Comparison of ENCODE assay signal across 17 cellular contexts in genomic region chr2:208142255-208142924, GRCh38. TPM values are rescaled to one million over a fixed set of nuclear protein-coding genes. Genes with fewer than 3 reads are reported as not detected.
DNase-seq lines count a peak whose midpoint lies in the region; ATAC-seq, FAIRE-seq and TF ChIP-seq lines count a peak whose summit lies in the region.
"Had no signal": no experiment of that assay in that cellular context is flagged by ENCODE, and none has a peak within 500 bp of the region (broad histone marks: within the 10 kb centered on the region; RNA-seq: fewer than 3 reads in every experiment).

No MANE protein-coding gene starts in this region.

- FAIRE-seq in frontal cortex (lab: Jason Lieb, UNC), result no peak
- FAIRE-seq: A549 had no signal

- DNase-seq in NCI-H2171 treated with DMSO at 0.1 percent for 48 hours (lab: John Stamatoyannopoulos, UW), result peak; percentile 58
- no peak for DNase-seq in NCI-H2171 (lab: John Stamatoyannopoulos, UW)
- peak; percentile 12 to 27 for DNase-seq in NCI-H446 (lab: John Stamatoyannopoulos, UW)
- DNase-seq in epithelial cell of esophagus (ENCODE audit: low read depth), result peak; percentile 49
- DNase-seq in type B pancreatic cell (ENCODE audit: extremely low spot score, unreplicated experiment), result no peak
- no peak for DNase-seq in frontal cortex (ENCODE audit: low spot score in 2 of 2)
- no peak for DNase-seq in activated T-cell treated with anti-CD3 and anti-CD28 coated beads, Interleukin-2, amount 50 U/mL, for 72 hours
- DNase-seq: activated B cell treated with CpG ODN at 0.5 μM for 24 hours, activated gamma-delta T cell, colonic mucosa, heart right ventricle, MM.1S, right cardiac atrium, upper lobe of left lung had no signal

- peak overlapping the region; percentile 16 for H3K27ac Mint-ChIP-seq in type B pancreatic cell
- H3K27ac Mint-ChIP-seq in activated T-cell treated with anti-CD3 and anti-CD28 coated beads, Interleukin-2, amount 50 U/mL, for 72 hours, result no peak overlapping the region
- H3K27ac Mint-ChIP-seq: activated B cell treated with CpG ODN at 0.5 μM for 24 hours had no signal

- H3K27me3 Mint-ChIP-seq in type B pancreatic cell, result no peaks in the 10 kb centered on the region
- H3K27me3 Mint-ChIP-seq in activated T-cell treated with anti-CD3 and anti-CD28 coated beads, Interleukin-2, amount 50 U/mL, for 72 hours (ENCODE audit: low read depth), result peaks cover 4% of the 10 kb centered on the region

- H3K9me3 Mint-ChIP-seq in type B pancreatic cell, result peaks cover 7% of the 10 kb centered on the region
- peaks cover 0 to 3% of the 10 kb centered on the region in 2 donors for H3K9me3 Mint-ChIP-seq in activated T-cell treated with anti-CD3 and anti-CD28 coated beads, Interleukin-2, amount 50 U/mL, for 72 hours

- no peak for ATAC-seq in GM19397 (IDR thresholded peaks at IDR 0.05; ENCODE audit: unreplicated experiment)
- no peak for ATAC-seq in activated T-cell treated with anti-CD3 and anti-CD28 coated beads, Interleukin-2, amount 50 U/mL, for 72 hours (replicated peaks in 1 of 2)
- ATAC-seq: A549, heart right ventricle, right cardiac atrium had no signal

- H3K36me3 Mint-ChIP-seq in type B pancreatic cell, result no peaks in the 10 kb centered on the region
- H3K36me3 Mint-ChIP-seq in activated T-cell treated with anti-CD3 and anti-CD28 coated beads, Interleukin-2, amount 50 U/mL, for 72 hours (ENCODE audit: insufficient read depth in 2 of 2), result peaks cover 0 to 2% of the 10 kb centered on the region in 2 donors

- peak overlapping the region; percentile 4 for H3K4me3 Mint-ChIP-seq in type B pancreatic cell
- no peak overlapping the region for H3K4me3 Mint-ChIP-seq in activated T-cell treated with anti-CD3 and anti-CD28 coated beads, Interleukin-2, amount 50 U/mL, for 72 hours
- H3K4me3 Mint-ChIP-seq: activated B cell treated with CpG ODN at 0.5 μM for 24 hours had no signal

- peaks cover 11% of the 10 kb centered on the region for H3K4me1 Mint-ChIP-seq in type B pancreatic cell (ENCODE audit: unreplicated experiment)
- H3K4me1 Mint-ChIP-seq in activated T-cell treated with anti-CD3 and anti-CD28 coated beads, Interleukin-2, amount 50 U/mL, for 72 hours (ENCODE audit: low read depth), result no peaks in the 10 kb centered on the region
- H3K4me1 Mint-ChIP-seq: activated B cell treated with CpG ODN at 0.5 μM for 24 hours had no signal

- TF ChIP-seq CTCF in epithelial cell of esophagus (IDR thresholded peaks at IDR 0.05; ENCODE audit: insufficient read depth, low read depth, low read length, missing control alignments) (no peak), type B pancreatic cell (conservative IDR thresholded peaks at IDR 0.05) (no peak)

- H3K4me3 ChIP-seq in epithelial cell of esophagus (ENCODE audit: low read length), result no peak overlapping the region
- H3K4me3 ChIP-seq: A549, colonic mucosa, heart right ventricle, lung, upper lobe of left lung had no signal

RNA-seq across cellular contexts. Expression of gene CRYGB, which starts 3.6 kb away (rescaled TPM):
- total RNA-seq in type B pancreatic cell (ENCODE audit: low replicate concordance) (not detected in 2 replicates), frontal cortex (not detected)
- not detected for total RNA-seq in activated T-cell treated with anti-CD3 and anti-CD28 coated beads, Interleukin-2, amount 50 U/mL, for 72 hours
- total RNA-seq: activated B cell treated with CpG ODN at 0.5 μM for 24 hours, colonic mucosa, heart right ventricle, lung, right cardiac atrium, upper lobe of left lung had no signal

RNA-seq across cellular contexts. Expression of gene CRYGC, which starts 12.8 kb away (rescaled TPM):
- total RNA-seq in type B pancreatic cell (ENCODE audit: low replicate concordance) (not detected in 2 replicates), frontal cortex (not detected)
- total RNA-seq in activated T-cell treated with anti-CD3 and anti-CD28 coated beads, Interleukin-2, amount 50 U/mL, for 72 hours, result not detected
- total RNA-seq: activated B cell treated with CpG ODN at 0.5 μM for 24 hours, colonic mucosa, heart right ventricle, lung, right cardiac atrium, upper lobe of left lung had no signal

RNA-seq across cellular contexts. Expression of gene CRYGD, which starts 18.1 kb away (rescaled TPM):
- not detected in 2 replicates for total RNA-seq in type B pancreatic cell (ENCODE audit: low replicate concordance)
- 2.4 TPM for total RNA-seq in frontal cortex
- total RNA-seq in activated T-cell treated with anti-CD3 and anti-CD28 coated beads, Interleukin-2, amount 50 U/mL, for 72 hours, result not detected
- total RNA-seq: activated B cell treated with CpG ODN at 0.5 μM for 24 hours, colonic mucosa, heart right ventricle, lung, upper lobe of left lung had no signal

RNA-seq across cellular contexts. Expression of gene CRYGA, which starts 21.0 kb away (rescaled TPM):
- total RNA-seq in type B pancreatic cell (ENCODE audit: low replicate concordance) (not detected in 2 replicates), frontal cortex (not detected)
- not detected for total RNA-seq in activated T-cell treated with anti-CD3 and anti-CD28 coated beads, Interleukin-2, amount 50 U/mL, for 72 hours
- total RNA-seq: activated B cell treated with CpG ODN at 0.5 μM for 24 hours, colonic mucosa, heart right ventricle, lung, right cardiac atrium, upper lobe of left lung had no signal

RNA-seq across cellular contexts. Expression of gene C2orf80, which starts 47.4 kb away (rescaled TPM):
- total RNA-seq in type B pancreatic cell (ENCODE audit: low replicate concordance), result not detected in 2 replicates
- total RNA-seq in frontal cortex, result 38.3 TPM
- total RNA-seq in activated T-cell treated with anti-CD3 and anti-CD28 coated beads, Interleukin-2, amount 50 U/mL, for 72 hours, result not detected
- total RNA-seq: activated B cell treated with CpG ODN at 0.5 μM for 24 hours, colonic mucosa, heart right ventricle, right cardiac atrium, upper lobe of left lung had no signal

Comparison
In these comparisons a context has a peak if more than half of its experiments do, and no peak if none do; other contexts are left out.
1. DNase-seq: peak in NCI-H2171 treated with DMSO at 0.1 percent for 48 hours (single experiment), NCI-H446 (2 of 2) and epithelial cell of esophagus (single experiment); none in NCI-H2171 (single experiment), type B pancreatic cell (single experiment), frontal cortex (0 of 2) and activated T-cell treated with anti-CD3 and anti-CD28 coated beads, Interleukin-2, amount 50 U/mL, for 72 hours (0 of 2).